In the genomic region with DNA sequence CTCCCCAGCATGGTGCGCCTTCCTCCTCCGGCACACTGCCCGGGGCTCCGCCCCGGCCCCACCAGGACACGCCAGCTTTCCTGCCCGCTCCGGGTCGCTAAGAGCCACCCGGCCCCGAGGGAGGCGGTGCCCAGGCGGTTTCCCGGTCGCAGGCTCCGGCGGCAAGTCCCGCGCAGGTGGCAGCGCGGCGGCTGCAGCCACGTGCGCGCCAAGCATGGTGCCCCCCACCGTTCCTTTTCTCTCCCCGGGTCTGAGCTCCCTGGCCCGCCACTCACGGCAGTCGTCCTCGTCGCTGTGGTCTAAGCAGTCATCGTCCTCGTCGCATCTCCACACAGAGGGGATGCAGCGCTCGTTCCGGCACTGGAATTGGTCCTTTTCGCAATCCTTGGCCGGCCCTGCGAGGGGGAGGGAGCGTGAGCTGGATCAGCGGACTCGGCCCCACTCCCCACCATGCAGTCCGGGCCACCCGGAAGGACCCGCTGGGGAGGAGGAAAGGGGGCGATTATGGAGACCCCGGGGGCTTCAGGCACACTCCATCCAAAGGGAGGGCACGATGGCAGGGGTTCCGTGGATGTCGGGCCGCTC, we compare ENCODE assay signal across 1 cellular context.
TF ChIP-seq lines count a peak whose summit lies in the region.

No MANE protein-coding gene starts in this region.

TF ChIP-seq in GM12878, 131 proteins besides CTCF, POLR2A, EP300 and RAD21 (continued from another document):
- no peak for TF ChIP-seq MEF2A (IDR thresholded peaks at IDR 0.05; ENCODE audit: insufficient read depth, low read depth, low read length)
- TF ChIP-seq EZH2 (IDR thresholded peaks at IDR 0.05; ENCODE audit: borderline replicate concordance, control insufficient read depth, low read depth, low read length) = no peak
- no peak for TF ChIP-seq CBX3 (IDR thresholded peaks at IDR 0.05; ENCODE audit: borderline replicate concordance, low read depth)
- TF ChIP-seq RCOR1 (conservative IDR thresholded peaks at IDR 0.05; ENCODE audit: low read depth, low read length) = no peak
- TF ChIP-seq RELA (IDR thresholded peaks at IDR 0.05; ENCODE audit: borderline replicate concordance, partially characterized antibody) = no peak
- peak; percentile 15 for TF ChIP-seq DPF2 (IDR thresholded peaks at IDR 0.05)
- peak; percentile 94 for TF ChIP-seq NKRF (conservative IDR thresholded peaks at IDR 0.05)
- 0 out of 2 replicates have a peak, but pooled peaks have one; percentile 4 for TF ChIP-seq CREM (IDR thresholded peaks at IDR 0.05; ENCODE audit: low read depth)
- TF ChIP-seq EED (IDR thresholded peaks at IDR 0.05; ENCODE audit: low read depth) = no peak
- TF ChIP-seq TARDBP (IDR thresholded peaks at IDR 0.05; ENCODE audit: borderline replicate concordance) = no peak
- peak; percentile 75 for TF ChIP-seq MXI1 (IDR thresholded peaks at IDR 0.05; ENCODE audit: low read depth, low read length)
- no peak for TF ChIP-seq BMI1 (IDR thresholded peaks at IDR 0.05; ENCODE audit: borderline replicate concordance)
- peak in 1 of 2 experiments; percentile 63; a peak in 2 of 4 replicates for TF ChIP-seq BHLHE40 (IDR thresholded peaks at IDR 0.05; ENCODE audit: borderline replicate concordance in 1 of 2, low read depth in 2 of 2, low read length in 1 of 2)
- TF ChIP-seq POLR2AphosphoS5 (IDR thresholded peaks at IDR 0.05; ENCODE audit: low read length) = peak; percentile 5
- TF ChIP-seq MAX (IDR thresholded peaks at IDR 0.05; ENCODE audit: low read depth, low read length) = peak; percentile 36; the same call in 1 of the 2 replicates
- TF ChIP-seq ASH2L (IDR thresholded peaks at IDR 0.05; ENCODE audit: borderline replicate concordance, low read depth) = no peak
- TF ChIP-seq, protein P1, sequence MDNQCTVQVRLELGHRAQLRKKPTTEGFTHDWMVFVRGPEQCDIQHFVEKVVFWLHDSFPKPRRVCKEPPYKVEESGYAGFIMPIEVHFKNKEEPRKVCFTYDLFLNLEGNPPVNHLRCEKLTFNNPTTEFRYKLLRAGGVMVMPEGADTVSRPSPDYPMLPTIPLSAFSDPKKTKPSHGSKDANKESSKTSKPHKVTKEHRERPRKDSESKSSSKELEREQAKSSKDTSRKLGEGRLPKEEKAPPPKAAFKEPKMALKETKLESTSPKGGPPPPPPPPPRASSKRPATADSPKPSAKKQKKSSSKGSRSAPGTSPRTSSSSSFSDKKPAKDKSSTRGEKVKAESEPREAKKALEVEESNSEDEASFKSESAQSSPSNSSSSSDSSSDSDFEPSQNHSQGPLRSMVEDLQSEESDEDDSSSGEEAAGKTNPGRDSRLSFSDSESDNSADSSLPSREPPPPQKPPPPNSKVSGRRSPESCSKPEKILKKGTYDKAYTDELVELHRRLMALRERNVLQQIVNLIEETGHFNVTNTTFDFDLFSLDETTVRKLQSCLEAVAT (IDR thresholded peaks at IDR 0.05) = peak; percentile 16; the same call in 1 of the 2 replicates
- no peak for TF ChIP-seq NR2C2 (IDR thresholded peaks at IDR 0.05; ENCODE audit: borderline replicate concordance, control insufficient read depth, insufficient read length, low read depth)
- no peak for TF ChIP-seq JUNB (IDR thresholded peaks at IDR 0.05)
- no peak for TF ChIP-seq SREBF2 (IDR thresholded peaks at IDR 0.05; ENCODE audit: low read length)
- TF ChIP-seq NRF1 (conservative IDR thresholded peaks at IDR 0.05; ENCODE audit: low read depth, low read length) = no peak
- TF ChIP-seq SMC3 (IDR thresholded peaks at IDR 0.05; ENCODE audit: borderline replicate concordance, low read length) = no peak
- no peak for TF ChIP-seq ZNF274 (IDR thresholded peaks at IDR 0.05; ENCODE audit: insufficient read depth, insufficient read length)
- TF ChIP-seq SMARCA5 (IDR thresholded peaks at IDR 0.05) = no peak
- TF ChIP-seq POLR2AphosphoS2 (IDR thresholded peaks at IDR 0.05; ENCODE audit: low read depth, low read length) = no peak
- TF ChIP-seq, protein P2, sequence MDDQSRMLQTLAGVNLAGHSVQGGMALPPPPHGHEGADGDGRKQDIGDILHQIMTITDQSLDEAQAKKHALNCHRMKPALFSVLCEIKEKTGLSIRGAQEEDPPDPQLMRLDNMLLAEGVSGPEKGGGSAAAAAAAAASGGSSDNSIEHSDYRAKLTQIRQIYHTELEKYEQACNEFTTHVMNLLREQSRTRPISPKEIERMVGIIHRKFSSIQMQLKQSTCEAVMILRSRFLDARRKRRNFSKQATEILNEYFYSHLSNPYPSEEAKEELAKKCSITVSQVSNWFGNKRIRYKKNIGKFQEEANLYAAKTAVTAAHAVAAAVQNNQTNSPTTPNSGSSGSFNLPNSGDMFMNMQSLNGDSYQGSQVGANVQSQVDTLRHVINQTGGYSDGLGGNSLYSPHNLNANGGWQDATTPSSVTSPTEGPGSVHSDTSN (IDR thresholded peaks at IDR 0.05; ENCODE audit: insufficient replicate concordance, low read depth, low read length) = no peak
- no peak for TF ChIP-seq KAT2A (conservative IDR thresholded peaks at IDR 0.05; ENCODE audit: control insufficient read depth, low read depth, low read length)
- no peak for TF ChIP-seq PAX5 (IDR thresholded peaks at IDR 0.05; ENCODE audit: borderline replicate concordance, low read depth, low read length)
- TF ChIP-seq, protein P3, sequence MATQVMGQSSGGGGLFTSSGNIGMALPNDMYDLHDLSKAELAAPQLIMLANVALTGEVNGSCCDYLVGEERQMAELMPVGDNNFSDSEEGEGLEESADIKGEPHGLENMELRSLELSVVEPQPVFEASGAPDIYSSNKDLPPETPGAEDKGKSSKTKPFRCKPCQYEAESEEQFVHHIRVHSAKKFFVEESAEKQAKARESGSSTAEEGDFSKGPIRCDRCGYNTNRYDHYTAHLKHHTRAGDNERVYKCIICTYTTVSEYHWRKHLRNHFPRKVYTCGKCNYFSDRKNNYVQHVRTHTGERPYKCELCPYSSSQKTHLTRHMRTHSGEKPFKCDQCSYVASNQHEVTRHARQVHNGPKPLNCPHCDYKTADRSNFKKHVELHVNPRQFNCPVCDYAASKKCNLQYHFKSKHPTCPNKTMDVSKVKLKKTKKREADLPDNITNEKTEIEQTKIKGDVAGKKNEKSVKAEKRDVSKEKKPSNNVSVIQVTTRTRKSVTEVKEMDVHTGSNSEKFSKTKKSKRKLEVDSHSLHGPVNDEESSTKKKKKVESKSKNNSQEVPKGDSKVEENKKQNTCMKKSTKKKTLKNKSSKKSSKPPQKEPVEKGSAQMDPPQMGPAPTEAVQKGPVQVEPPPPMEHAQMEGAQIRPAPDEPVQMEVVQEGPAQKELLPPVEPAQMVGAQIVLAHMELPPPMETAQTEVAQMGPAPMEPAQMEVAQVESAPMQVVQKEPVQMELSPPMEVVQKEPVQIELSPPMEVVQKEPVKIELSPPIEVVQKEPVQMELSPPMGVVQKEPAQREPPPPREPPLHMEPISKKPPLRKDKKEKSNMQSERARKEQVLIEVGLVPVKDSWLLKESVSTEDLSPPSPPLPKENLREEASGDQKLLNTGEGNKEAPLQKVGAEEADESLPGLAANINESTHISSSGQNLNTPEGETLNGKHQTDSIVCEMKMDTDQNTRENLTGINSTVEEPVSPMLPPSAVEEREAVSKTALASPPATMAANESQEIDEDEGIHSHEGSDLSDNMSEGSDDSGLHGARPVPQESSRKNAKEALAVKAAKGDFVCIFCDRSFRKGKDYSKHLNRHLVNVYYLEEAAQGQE (IDR thresholded peaks at IDR 0.05; ENCODE audit: low read depth, low read length) = no peak
- no peak for TF ChIP-seq PAX8 (IDR thresholded peaks at IDR 0.05)
- TF ChIP-seq MYC (IDR thresholded peaks at IDR 0.05; ENCODE audit: insufficient read depth, insufficient read length, insufficient replicate concordance, low read length, severe bottlenecking) = peak; percentile 95
- TF ChIP-seq SRF (IDR thresholded peaks at IDR 0.05; ENCODE audit: low read depth in 2 of 2, low read length in 2 of 2) = no peak
- TF ChIP-seq SIN3A (IDR thresholded peaks at IDR 0.05; ENCODE audit: low read depth, low read length) = no peak; the same call in 1 of the 2 replicates
- no peak for TF ChIP-seq SKIL (IDR thresholded peaks at IDR 0.05; ENCODE audit: low read depth, poor library complexity, severe bottlenecking)
- TF ChIP-seq PML (IDR thresholded peaks at IDR 0.05; ENCODE audit: low read length) = no peak
- no peak for TF ChIP-seq IKZF2 (IDR thresholded peaks at IDR 0.05)
- no peak for TF ChIP-seq MTA3 (IDR thresholded peaks at IDR 0.05; ENCODE audit: borderline replicate concordance, low read length)
- no peak for TF ChIP-seq GABPA (IDR thresholded peaks at IDR 0.05; ENCODE audit: low read depth)
- TF ChIP-seq TCF3 (IDR thresholded peaks at IDR 0.05; ENCODE audit: borderline replicate concordance, insufficient read depth, low read depth, low read length) = peak; percentile 46; the same call in 1 of the 2 replicates
- TF ChIP-seq, protein P4, sequence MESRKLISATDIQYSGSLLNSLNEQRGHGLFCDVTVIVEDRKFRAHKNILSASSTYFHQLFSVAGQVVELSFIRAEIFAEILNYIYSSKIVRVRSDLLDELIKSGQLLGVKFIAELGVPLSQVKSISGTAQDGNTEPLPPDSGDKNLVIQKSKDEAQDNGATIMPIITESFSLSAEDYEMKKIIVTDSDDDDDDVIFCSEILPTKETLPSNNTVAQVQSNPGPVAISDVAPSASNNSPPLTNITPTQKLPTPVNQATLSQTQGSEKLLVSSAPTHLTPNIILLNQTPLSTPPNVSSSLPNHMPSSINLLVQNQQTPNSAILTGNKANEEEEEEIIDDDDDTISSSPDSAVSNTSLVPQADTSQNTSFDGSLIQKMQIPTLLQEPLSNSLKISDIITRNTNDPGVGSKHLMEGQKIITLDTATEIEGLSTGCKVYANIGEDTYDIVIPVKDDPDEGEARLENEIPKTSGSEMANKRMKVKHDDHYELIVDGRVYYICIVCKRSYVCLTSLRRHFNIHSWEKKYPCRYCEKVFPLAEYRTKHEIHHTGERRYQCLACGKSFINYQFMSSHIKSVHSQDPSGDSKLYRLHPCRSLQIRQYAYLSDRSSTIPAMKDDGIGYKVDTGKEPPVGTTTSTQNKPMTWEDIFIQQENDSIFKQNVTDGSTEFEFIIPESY (IDR thresholded peaks at IDR 0.05) = no peak
- TF ChIP-seq TBL1XR1 (IDR thresholded peaks at IDR 0.05; ENCODE audit: low read depth, low read length) = no peak
